ENCODE assay signal across 9 cellular contexts in the genomic region with DNA sequence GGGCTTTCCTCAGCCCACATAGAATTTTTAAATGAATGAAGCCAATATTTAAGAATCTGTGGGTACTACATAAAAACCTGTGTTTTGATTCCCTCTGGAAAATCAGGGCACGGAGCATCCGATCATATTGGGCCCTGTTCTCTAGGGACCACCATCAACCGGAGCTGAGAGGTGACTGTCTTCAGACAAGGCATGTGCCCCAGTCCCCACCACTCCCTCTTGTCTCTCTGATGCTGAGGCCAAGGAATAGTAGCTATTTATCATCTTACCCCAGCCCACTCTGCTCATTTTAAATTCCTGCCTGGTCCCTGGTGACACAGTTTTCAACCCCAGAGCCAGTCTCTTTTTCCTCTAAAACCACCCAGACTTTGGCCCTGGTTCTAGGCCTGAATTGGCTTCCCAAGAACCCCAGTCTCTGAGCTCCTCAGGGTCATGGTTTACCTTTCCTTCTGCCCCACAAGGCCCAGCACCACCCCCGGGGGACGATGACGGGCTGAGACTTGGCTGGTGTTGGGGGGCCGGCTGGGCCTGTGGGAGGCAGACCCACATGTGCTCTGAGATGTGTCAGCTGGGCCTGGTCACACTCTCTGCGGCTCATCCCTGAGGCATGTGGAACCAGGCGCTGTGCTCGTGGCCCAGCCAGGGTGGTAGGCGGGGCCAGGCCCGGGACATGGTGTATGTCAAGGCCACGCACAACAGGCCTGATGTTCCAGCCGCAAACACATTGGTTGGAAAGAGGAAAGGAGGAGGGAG.
A peak's percentile ranks its signal among the peaks of the same experiment; 100 is the strongest.
DNase-seq lines count a peak whose midpoint lies in the region; ATAC-seq lines count a peak whose summit lies in the region.
"Had no signal": no experiment of that assay in that cellular context is flagged by ENCODE, and none has a peak within 500 bp of the region (broad histone marks: within the 10 kb centered on the region; RNA-seq: fewer than 3 reads in every experiment).

No MANE protein-coding gene starts in this region.

- H3K9me3 Mint-ChIP-seq in activated naive CD8-positive, alpha-beta T cell treated with anti-CD3 and anti-CD28 coated beads for 36 hours, result no peaks in the 10 kb centered on the region
- H3K9me3 Mint-ChIP-seq: activated naive CD4-positive, alpha-beta T cell treated with anti-CD3 and anti-CD28 coated beads, Interleukin-2, amount 10 ng/mL, durations not matched to agents 7 days and 5 days had no signal

- H3K4me3 ChIP-seq in MG63 (no peak overlapping the region), mesodermal cell (ENCODE audit: extremely low read depth, insufficient read depth, low read length, poor library complexity, severe bottlenecking) (no peak overlapping the region), thymus (ENCODE audit: low read length) (no peak overlapping the region)

- H3K27ac ChIP-seq in mesodermal cell (ENCODE audit: low read depth, low read length, severe bottlenecking) (peak overlapping the region; percentile 53), thymus (ENCODE audit: low read depth) (peak overlapping the region; percentile 0)

- H3K36me3 ChIP-seq in MG63 (no peaks in the 10 kb centered on the region), mesodermal cell (ENCODE audit: control insufficient read depth, insufficient read depth, low read length) (no peaks in the 10 kb centered on the region), thymus (ENCODE audit: control insufficient read depth, insufficient read depth) (no peaks in the 10 kb centered on the region)

- ATAC-seq in HG02588 (IDR thresholded peaks at IDR 0.05; ENCODE audit: unreplicated experiment), result no peak

- WGBS in mesodermal cell (ENCODE audit: insufficient coverage in 2 of 2), 2 experiments, result 85 to 88% methylated on average over 12 of the region's 14 CpGs
- 94% methylated on average over 14 of the region's 14 CpGs for WGBS in thymus

- H3K27me3 Mint-ChIP-seq in activated naive CD8-positive, alpha-beta T cell treated with anti-CD3 and anti-CD28 coated beads for 36 hours, result no peaks in the 10 kb centered on the region

- H3K4me3 Mint-ChIP-seq in activated naive CD8-positive, alpha-beta T cell treated with anti-CD3 and anti-CD28 coated beads for 36 hours, result no peak overlapping the region
- H3K4me3 Mint-ChIP-seq: activated naive CD4-positive, alpha-beta T cell treated with anti-CD3 and anti-CD28 coated beads, Interleukin-2, amount 10 ng/mL, durations not matched to agents 7 days and 5 days had no signal

- DNase-seq in MG63, result peak; percentile 97
- DNase-seq in epidermal melanocyte (ENCODE audit: insufficient read length, low spot score), result peak; percentile 36
- DNase-seq in SIG-M5 treated with dmso at 0.1 percent for 504 hours (lab: John Stamatoyannopoulos, UW; ENCODE audit: unreplicated experiment), result no peak
- no peak for DNase-seq in activated naive CD8-positive, alpha-beta T cell treated with anti-CD3 and anti-CD28 coated beads for 36 hours
- no peak for DNase-seq in activated CD4-positive, alpha-beta T cell treated with anti-CD3 and anti-CD28 coated beads, Interleukin-2, amount 50 U/mL, for 1 hour
- DNase-seq: activated naive CD4-positive, alpha-beta T cell treated with anti-CD3 and anti-CD28 coated beads, Interleukin-2, amount 10 ng/mL, durations not matched to agents 7 days and 5 days had no signal

- no peak overlapping the region for H3K27ac Mint-ChIP-seq in activated naive CD8-positive, alpha-beta T cell treated with anti-CD3 and anti-CD28 coated beads for 36 hours
- H3K27ac Mint-ChIP-seq: activated naive CD4-positive, alpha-beta T cell treated with anti-CD3 and anti-CD28 coated beads, Interleukin-2, amount 10 ng/mL, durations not matched to agents 7 days and 5 days had no signal

- no peaks in the 10 kb centered on the region for H3K4me1 Mint-ChIP-seq in activated naive CD8-positive, alpha-beta T cell treated with anti-CD3 and anti-CD28 coated beads for 36 hours

- H3K4me1 ChIP-seq in mesodermal cell (ENCODE audit: control insufficient read depth, insufficient read depth, low read length, poor library complexity, severe bottlenecking) (peaks cover 30% of the 10 kb centered on the region), thymus (ENCODE audit: control insufficient read depth, insufficient read depth, low read length) (no peaks in the 10 kb centered on the region)

- H3K9me3 ChIP-seq in MG63 (peaks cover 7% of the 10 kb centered on the region; the same call in 1 of the 2 replicates), mesodermal cell (ENCODE audit: control insufficient read depth, low read length) (no peaks in the 10 kb centered on the region), thymus (ENCODE audit: control insufficient read depth) (no peaks in the 10 kb centered on the region)

- H3K27me3 ChIP-seq in MG63 (no peaks in the 10 kb centered on the region), thymus (ENCODE audit: control insufficient read depth, insufficient read depth) (no peaks in the 10 kb centered on the region)

- H3K36me3 Mint-ChIP-seq in activated naive CD8-positive, alpha-beta T cell treated with anti-CD3 and anti-CD28 coated beads for 36 hours, result no peaks in the 10 kb centered on the region
- H3K36me3 Mint-ChIP-seq: activated naive CD4-positive, alpha-beta T cell treated with anti-CD3 and anti-CD28 coated beads, Interleukin-2, amount 10 ng/mL, durations not matched to agents 7 days and 5 days had no signal

Comparison
In these comparisons a context has a peak if more than half of its experiments do, and no peak if none do; other contexts are left out.
1. DNase-seq: peak in MG63 (single experiment) and epidermal melanocyte (single experiment); none in SIG-M5 treated with dmso at 0.1 percent for 504 hours (single experiment), activated naive CD8-positive, alpha-beta T cell treated with anti-CD3 and anti-CD28 coated beads for 36 hours (single experiment) and activated CD4-positive, alpha-beta T cell treated with anti-CD3 and anti-CD28 coated beads, Interleukin-2, amount 50 U/mL, for 1 hour (single experiment).